ENCODE assay signal across 26 cellular contexts in genomic region chr11:91587131-91587530, GRCh38.
"Had no signal": no experiment of that assay in that cellular context is flagged by ENCODE, and none has a peak within 500 bp of the region (broad histone marks: within the 10 kb centered on the region; RNA-seq: fewer than 3 reads in every experiment).

No MANE protein-coding gene starts in this region.

- H3K27ac ChIP-seq: esophagus muscularis mucosa, foreskin keratinocyte, gastroesophageal sphincter, heart left ventricle, hepatocyte, left ventricle myocardium inferior, lower lobe of right lung, prostate gland, right atrium auricular region, thyroid gland, vagina had no signal

- H3K79me2 ChIP-seq: hepatocyte had no signal

- ATAC-seq: foreskin keratinocyte; gastroesophageal sphincter; heart left ventricle; left colon; lower lobe of right lung; naive thymus-derived CD8-positive, alpha-beta T cell; sciatic nerve; stimulated activated naive CD8-positive, alpha-beta T cell treated with anti-CD3 and anti-CD28 coated beads, Interleukin-15, amount 100 ng/mL, for 72 hours had no signal

- H3K27me3 ChIP-seq: esophagus muscularis mucosa, foreskin keratinocyte, gastroesophageal sphincter, heart left ventricle, hepatocyte, right atrium auricular region, thyroid gland, vagina had no signal

- H3K36me3 ChIP-seq: esophagus muscularis mucosa, gastroesophageal sphincter, heart left ventricle, left ventricle myocardium inferior, lower lobe of right lung, prostate gland, right atrium auricular region, thyroid gland, vagina had no signal

- H2AFZ ChIP-seq: hepatocyte had no signal

- H3K4me1 ChIP-seq: esophagus muscularis mucosa, foreskin keratinocyte, gastroesophageal sphincter, heart left ventricle, left ventricle myocardium inferior, lower lobe of right lung, right atrium auricular region, thyroid gland, vagina had no signal

- DNase-seq: effector CD8-positive, alpha-beta T cell; endodermal cell; foreskin keratinocyte; heart left ventricle; left colon; left ventricle myocardium inferior; lower lobe of right lung; naive thymus-derived CD8-positive, alpha-beta T cell; nephron progenitor cell; nucleus accumbens; stimulated activated CD4-positive, alpha-beta T cell treated with anti-CD3 and anti-CD28 coated beads, Interleukin-12 subunit alpha, Interleukin-12 subunit beta, amount 100 ng/mL, for 4 hours; stimulated activated CD4-positive, alpha-beta T cell treated with anti-CD3 and anti-CD28 coated beads, Interleukin-1b, Interleukin-23, amount 100 ng/mL, for 48 hours; stimulated activated CD4-positive, alpha-beta T cell treated with anti-CD3 and anti-CD28 coated beads, Interleukin-4, amount 100 ng/mL, for 1 hour; stimulated activated CD8-positive, alpha-beta memory T cell treated with anti-CD3 and anti-CD28 coated beads, Interleukin-4, amount 100 ng/mL, for 48 hours; stimulated activated naive CD4-positive, alpha-beta T cell; stimulated activated naive CD8-positive, alpha-beta T cell treated with anti-CD3 and anti-CD28 coated beads, Interleukin-15, amount 100 ng/mL, for 72 hours; thyroid gland; trophoblast cell had no signal

- H3K4me3 ChIP-seq: esophagus muscularis mucosa, gastroesophageal sphincter, heart left ventricle, hepatocyte, left ventricle myocardium inferior, lower lobe of right lung, prostate gland, right atrium auricular region, smooth muscle cell, thyroid gland, vagina had no signal

- H3K9me3 ChIP-seq: lower lobe of right lung, prostate gland, thyroid gland, vagina had no signal

- H3K4me2 ChIP-seq: hepatocyte, smooth muscle cell had no signal
